ENCODE assay signal across 10 cellular contexts in genomic region chr17:72587773-72588511, GRCh38.
DNase-seq lines count a peak whose midpoint lies in the region; ATAC-seq and TF ChIP-seq lines count a peak whose summit lies in the region.
"Had no signal": no experiment of that assay in that cellular context is flagged by ENCODE, and none has a peak within 500 bp of the region (broad histone marks: within the 10 kb centered on the region; RNA-seq: fewer than 3 reads in every experiment).

No MANE protein-coding gene starts in this region.

- WGBS in esophagus, 2 donors, result 13 to 15% methylated on average over 11 of the region's 11 CpGs

- H3K27ac ChIP-seq in 22Rv1 (peak overlapping the region; percentile 70), esophagus (ENCODE audit: low read depth in 2 of 2, low read length in 1 of 2) (peak overlapping the region; percentile 74 to 96)

- DNase-seq in GM12864 (ENCODE audit: low read depth) (no peak), RPMI7951 (ENCODE audit: low read depth) (peak; percentile 47), kidney glomerular epithelial cell (lab: John Stamatoyannopoulos, UW) (no peak), HK-2 (ENCODE audit: unreplicated experiment) (no peak)
- DNase-seq: effector CD8-positive, alpha-beta T cell; NCI-H1694 treated with DMSO at 0.1 percent for 48 hours had no signal

- ATAC-seq in GM19467 (IDR thresholded peaks at IDR 0.05; ENCODE audit: unreplicated experiment) (no peak), GM18858 (IDR thresholded peaks at IDR 0.05; ENCODE audit: unreplicated experiment) (no peak)

- H3K9me3 ChIP-seq in esophagus (ENCODE audit: control insufficient read depth in 2 of 2, insufficient read depth in 1 of 2, low read depth in 1 of 2, low read length in 1 of 2), result no peaks in the 10 kb centered on the region

- H3K36me3 ChIP-seq in esophagus (ENCODE audit: control insufficient read depth in 2 of 2, insufficient read depth in 2 of 2, low read length in 1 of 2), result no peaks in the 10 kb centered on the region

- TF ChIP-seq CTCF in 22Rv1 (IDR thresholded peaks at IDR 0.05), result no peak
- TF ChIP-seq CTCF in GM12864 (IDR thresholded peaks at IDR 0.05; ENCODE audit: low read depth, low read length, missing control alignments), result peak; percentile 5

- no peak overlapping the region for H3K4me3 ChIP-seq in GM12864 (ENCODE audit: low read depth, low read length)
- H3K4me3 ChIP-seq in esophagus (ENCODE audit: low read depth in 1 of 2, low read length in 2 of 2), result peak overlapping the region in 1 of 2 donors; percentile 83

- no peaks in the 10 kb centered on the region for H3K27me3 ChIP-seq in esophagus (ENCODE audit: control insufficient read depth in 1 of 2, insufficient read depth in 2 of 2, low read length in 2 of 2)

- peaks cover 5 to 12% of the 10 kb centered on the region in 2 donors for H3K4me1 ChIP-seq in esophagus (ENCODE audit: control insufficient read depth in 2 of 2, insufficient read depth in 2 of 2, low read length in 1 of 2)
